In genomic region chr6:163641706-163642105, GRCh38 we compare ENCODE assay signal across 16 cellular contexts.
"Had no signal": no experiment of that assay in that cellular context is flagged by ENCODE, and none has a peak within 500 bp of the region (broad histone marks: within the 10 kb centered on the region; RNA-seq: fewer than 3 reads in every experiment).

No MANE protein-coding gene starts in this region.

- H3K9me2 ChIP-seq: SK-N-SH had no signal

- H3K9me3 ChIP-seq: SK-N-SH had no signal

- DNase-seq: KBM-7, NCI-H1092, NCI-H1105 treated with DMSO at 0.1 percent for 48 hours, NCI-H1417 treated with DMSO at 0.1 percent for 48 hours, NCI-H146, NCI-H1694 treated with DMSO at 0.1 percent for 48 hours, NCI-H1930, NCI-H2081, NCI-H2107, NCI-H2227 treated with DMSO at 0.1 percent for 48 hours, NCI-H524, NCI-H526 treated with DMSO at 0.1 percent for 48 hours, NCI-H748 treated with DMSO at 0.1 percent for 48 hours, RPMI8226, SHP77, SK-N-SH had no signal

- H3K4me2 ChIP-seq: SK-N-SH had no signal
